In genomic region chr5:180777475-180777874, GRCh38 we compare ENCODE assay signal across 32 cellular contexts. TPM values are rescaled to one million over a fixed set of nuclear protein-coding genes. Genes with fewer than 3 reads are reported as not detected.
"Had no signal": no experiment of that assay in that cellular context is flagged by ENCODE, and none has a peak within 500 bp of the region (broad histone marks: within the 10 kb centered on the region; RNA-seq: fewer than 3 reads in every experiment).

No MANE protein-coding gene starts in this region.

- H3K36me3 ChIP-seq: stomach, suprapubic skin, thoracic aorta, thyroid gland, tibial nerve, transverse colon, upper lobe of right lung, uterus, vagina had no signal

- H3K36me3 Mint-ChIP-seq: stimulated activated memory B cell treated with anti-CD40 and anti-IgM and Interleukin-4, amounts not matched to agents 10 μg/mL and 1 μg/mL and 100 μg/mL, for 72 hours; type B pancreatic cell had no signal

- H3K27ac ChIP-seq: stomach, suprapubic skin, testis, thoracic aorta, thyroid gland, tibial artery, tibial nerve, transverse colon, upper lobe of left lung, upper lobe of right lung, uterus, vagina had no signal

- H3K4me1 Mint-ChIP-seq: stimulated activated memory B cell treated with anti-CD40 and anti-IgM and Interleukin-4, amounts not matched to agents 10 μg/mL and 1 μg/mL and 100 μg/mL, for 72 hours had no signal

- H3K9me3 Mint-ChIP-seq: stimulated activated effector memory CD8-positive, alpha-beta T cell treated with anti-CD3 and anti-CD28 coated beads, Interleukin-12 subunit alpha, Interleukin-12 subunit beta, amount 100 ng/mL, for 72 hours; stimulated activated naive CD8-positive, alpha-beta T cell treated with anti-CD3 and anti-CD28 coated beads, Interleukin-15, amount 100 ng/mL, for 72 hours; type B pancreatic cell had no signal

- DNase-seq: stimulated activated CD4-positive, alpha-beta T cell treated with anti-CD3 and anti-CD28 coated beads, Interleukin-2, amount 100 ng/mL, for 48 hours; stimulated activated CD4-positive, alpha-beta T cell treated with anti-CD3 and anti-CD28 coated beads, Interleukin-4, amount 100 ng/mL, for 1 hour; stimulated activated CD4-positive, alpha-beta T cell treated with anti-CD3 and anti-CD28 coated beads, Interleukin-4, amount 100 ng/mL, for 24 hours; stimulated activated CD4-positive, alpha-beta T cell treated with anti-CD3 and anti-CD28 coated beads, Interleukin-4, amount 100 ng/mL, for 4 hours; stimulated activated CD8-positive, alpha-beta memory T cell treated with anti-CD3 and anti-CD28 coated beads, Interleukin-4, amount 100 ng/mL, for 48 hours; stimulated activated naive B cell treated with anti-CD40 and anti-IgM and Interleukin-4, amounts not matched to agents 10 μg/mL and 1 μg/mL and 100 μg/mL, for 72 hours; stimulated activated naive CD4-positive, alpha-beta T cell; stimulated activated naive CD4-positive, alpha-beta T cell treated with Interleukin-2 at 50 U/mL for 16 hours; stimulated activated naive CD8-positive, alpha-beta T cell treated with anti-CD3 and anti-CD28 coated beads, Interleukin-15, amount 100 ng/mL, for 72 hours; stimulated activated naive CD8-positive, alpha-beta T cell treated with anti-CD3 and anti-CD28 coated beads, Interleukin-15, Interleukin-2, amounts not matched to agents 100 U/mL and 50 U/mL, for 24 hours; stomach; substantia nigra; testis; thyroid gland; tibial artery; transverse colon; trophoblast cell; upper lobe of left lung; upper lobe of right lung; uterus had no signal

- H3K4me3 Mint-ChIP-seq: stimulated activated effector memory CD8-positive, alpha-beta T cell treated with anti-CD3 and anti-CD28 coated beads, Interleukin-12 subunit alpha, Interleukin-12 subunit beta, amount 100 ng/mL, for 72 hours; stimulated activated memory B cell treated with anti-CD40 and anti-IgM and Interleukin-4, amounts not matched to agents 10 μg/mL and 1 μg/mL and 100 μg/mL, for 72 hours; stimulated activated naive B cell treated with anti-CD40 and anti-IgM and Interleukin-4, amounts not matched to agents 10 μg/mL and 1 μg/mL and 100 μg/mL, for 72 hours; stimulated activated naive CD8-positive, alpha-beta T cell treated with anti-CD3 and anti-CD28 coated beads, Interleukin-15, amount 100 ng/mL, for 72 hours; stimulated activated naive CD8-positive, alpha-beta T cell treated with anti-CD3 and anti-CD28 coated beads, Interleukin-15, Interleukin-2, amounts not matched to agents 100 ng/mL and 50 ng/mL, for 24 hours; type B pancreatic cell had no signal

- H3K9me3 ChIP-seq: suprapubic skin, testis, thyroid gland, tibial artery, transverse colon, upper lobe of right lung, uterus, vagina had no signal

- H3K27ac Mint-ChIP-seq: stimulated activated effector memory CD8-positive, alpha-beta T cell treated with anti-CD3 and anti-CD28 coated beads, Interleukin-12 subunit alpha, Interleukin-12 subunit beta, amount 100 ng/mL, for 72 hours; stimulated activated memory B cell treated with anti-CD40 and anti-IgM and Interleukin-4, amounts not matched to agents 10 μg/mL and 1 μg/mL and 100 μg/mL, for 72 hours; stimulated activated naive B cell treated with anti-CD40 and anti-IgM and Interleukin-4, amounts not matched to agents 10 μg/mL and 1 μg/mL and 100 μg/mL, for 72 hours; stimulated activated naive CD8-positive, alpha-beta T cell treated with anti-CD3 and anti-CD28 coated beads, Interleukin-15, amount 100 ng/mL, for 72 hours; stimulated activated naive CD8-positive, alpha-beta T cell treated with anti-CD3 and anti-CD28 coated beads, Interleukin-15, Interleukin-2, amounts not matched to agents 100 ng/mL and 50 ng/mL, for 24 hours; type B pancreatic cell had no signal

- H3K4me1 ChIP-seq: stomach, suprapubic skin, testis, thyroid gland, tibial artery, tibial nerve, transverse colon, upper lobe of left lung, upper lobe of right lung, uterus, vagina had no signal

- H3K27me3 ChIP-seq: suprapubic skin, testis, thyroid gland, tibial artery, tibial nerve, transverse colon, upper lobe of left lung, uterus, vagina had no signal

- H3K4me3 ChIP-seq: stomach, suprapubic skin, testis, thoracic aorta, thyroid gland, tibial artery, tibial nerve, transverse colon, upper lobe of left lung, upper lobe of right lung, uterus, vagina had no signal

RNA-seq across cellular contexts. Expression of gene OR2Y1, which starts 37.6 kb away (rescaled TPM):
- total RNA-seq: stomach, subcutaneous adipose tissue, suprapubic skin, temporal lobe, testis, thoracic aorta, thyroid gland, tibial nerve, transverse colon, upper lobe of left lung, upper lobe of right lung, ureter, urinary bladder, uterus, vagina had no signal
